1 cellular context compared by ENCODE assay signal in the genomic region with DNA sequence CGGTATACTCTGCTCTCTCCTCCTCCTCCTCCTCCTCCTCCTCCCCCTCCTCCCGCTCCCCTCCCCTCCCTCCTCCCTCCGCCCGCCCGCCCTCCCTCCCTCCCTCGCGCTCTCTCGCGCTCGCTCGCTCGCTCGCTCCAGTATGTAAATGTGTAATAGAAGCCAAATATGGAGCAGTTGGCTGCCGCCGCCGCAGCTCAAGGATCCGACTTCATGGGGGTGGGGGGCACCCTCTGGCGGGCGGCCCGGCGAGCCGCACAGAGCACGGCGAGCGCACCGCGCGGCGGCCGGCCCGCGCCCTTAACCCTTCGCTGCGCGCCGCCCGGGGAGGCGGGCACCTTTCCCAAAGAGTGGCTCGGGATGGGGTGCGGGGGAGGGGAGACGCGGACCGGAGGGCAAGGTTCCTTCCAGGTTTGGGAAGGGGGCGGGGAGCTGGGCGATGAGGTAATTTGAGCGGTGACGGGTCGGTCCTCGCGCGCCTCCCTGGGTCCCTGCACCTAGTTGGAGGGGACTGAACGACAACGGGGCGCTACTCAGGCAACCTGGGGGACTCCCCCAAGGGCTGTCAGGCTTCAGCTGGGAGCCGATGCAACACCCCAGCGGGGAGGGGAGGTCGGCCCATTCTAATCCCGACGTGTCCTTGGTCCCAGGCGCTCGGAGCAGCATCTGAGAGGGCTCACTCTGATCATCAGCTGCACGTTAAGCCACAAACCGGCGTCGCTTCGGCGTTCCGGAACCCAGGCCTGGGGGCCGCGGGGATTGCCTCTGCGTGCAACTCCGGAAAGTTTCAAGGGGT.
TF ChIP-seq lines count a peak whose summit lies in the region.

No MANE protein-coding gene starts in this region.

TF ChIP-seq in HEK293, 187 proteins besides CTCF, POLR2A, EP300 and RAD21 (continued from another document and continues in another):
- no peak for TF ChIP-seq PRDM6 (tag by site-specific recombination; IDR thresholded peaks at IDR 0.05)
- no peak for TF ChIP-seq ZNF26 (tag by site-specific recombination; IDR thresholded peaks at IDR 0.05)
- TF ChIP-seq ZNF777 (tag by site-specific recombination; IDR thresholded peaks at IDR 0.05; ENCODE audit: borderline replicate concordance): peak; percentile 42; the same call in 1 of the 2 replicates
- no peak for TF ChIP-seq ZNF416 (tag by site-specific recombination; IDR thresholded peaks at IDR 0.05)
- no peak for TF ChIP-seq ZNF350 (tag by site-specific recombination; IDR thresholded peaks at IDR 0.05)
- TF ChIP-seq ZSCAN4 (tag by site-specific recombination; IDR thresholded peaks at IDR 0.05): peak; percentile 12; the same call in 1 of the 2 replicates
- peak; percentile 98 for TF ChIP-seq GLIS2 (tag by site-specific recombination; IDR thresholded peaks at IDR 0.05)
- TF ChIP-seq ZNF768 (tag by site-specific recombination; IDR thresholded peaks at IDR 0.05): no peak
- TF ChIP-seq ZNF146 (tag by site-specific recombination; IDR thresholded peaks at IDR 0.05): no peak
- TF ChIP-seq ZNF747 (tag by site-specific recombination; IDR thresholded peaks at IDR 0.05): no peak
- peak; percentile 47; the same call in 1 of the 2 replicates for TF ChIP-seq ZNF76 (tag by site-specific recombination; IDR thresholded peaks at IDR 0.05; ENCODE audit: borderline replicate concordance, low read depth)
- no peak for TF ChIP-seq ZNF654 (tag by site-specific recombination; IDR thresholded peaks at IDR 0.05; ENCODE audit: low read depth)
- no peak for TF ChIP-seq ZNF571 (tag by site-specific recombination; IDR thresholded peaks at IDR 0.05)
- no peak for TF ChIP-seq ZNF624 (tag by site-specific recombination; IDR thresholded peaks at IDR 0.05)
- no peak for TF ChIP-seq ZNF404 (tag by site-specific recombination; IDR thresholded peaks at IDR 0.05)
- no peak for TF ChIP-seq ZNF837 (tag by site-specific recombination; IDR thresholded peaks at IDR 0.05)
- TF ChIP-seq PBX3 (CRISPR knock-in tag; IDR thresholded peaks at IDR 0.05): no peak
- TF ChIP-seq ZNF16 (tag by site-specific recombination; IDR thresholded peaks at IDR 0.05; ENCODE audit: low read depth): peak; percentile 48; the same call in 1 of the 2 replicates
- no peak for TF ChIP-seq YY2 (tag by site-specific recombination; IDR thresholded peaks at IDR 0.05)
- no peak for TF ChIP-seq ZNF366 (tag by site-specific recombination; conservative IDR thresholded peaks at IDR 0.05)
- TF ChIP-seq KLF9 (tag by site-specific recombination; IDR thresholded peaks at IDR 0.05; ENCODE audit: low read depth): peak; percentile 90
- TF ChIP-seq ZNF521 (tag by site-specific recombination; IDR thresholded peaks at IDR 0.05): no peak
- no peak for TF ChIP-seq ZNF266 (tag by site-specific recombination; IDR thresholded peaks at IDR 0.05; ENCODE audit: low read depth)
- TF ChIP-seq ZNF549 (tag by site-specific recombination; IDR thresholded peaks at IDR 0.05): no peak
- 0 out of 2 replicates have a peak, but pooled peaks have one; percentile 44 for TF ChIP-seq ZNF639 (tag by site-specific recombination; IDR thresholded peaks at IDR 0.05)
- no peak for TF ChIP-seq ZNF560 (tag by site-specific recombination; IDR thresholded peaks at IDR 0.05; ENCODE audit: borderline replicate concordance)
- TF ChIP-seq KLF1 (tag by site-specific recombination; IDR thresholded peaks at IDR 0.05): peak; percentile 62
- TF ChIP-seq, protein P1, sequence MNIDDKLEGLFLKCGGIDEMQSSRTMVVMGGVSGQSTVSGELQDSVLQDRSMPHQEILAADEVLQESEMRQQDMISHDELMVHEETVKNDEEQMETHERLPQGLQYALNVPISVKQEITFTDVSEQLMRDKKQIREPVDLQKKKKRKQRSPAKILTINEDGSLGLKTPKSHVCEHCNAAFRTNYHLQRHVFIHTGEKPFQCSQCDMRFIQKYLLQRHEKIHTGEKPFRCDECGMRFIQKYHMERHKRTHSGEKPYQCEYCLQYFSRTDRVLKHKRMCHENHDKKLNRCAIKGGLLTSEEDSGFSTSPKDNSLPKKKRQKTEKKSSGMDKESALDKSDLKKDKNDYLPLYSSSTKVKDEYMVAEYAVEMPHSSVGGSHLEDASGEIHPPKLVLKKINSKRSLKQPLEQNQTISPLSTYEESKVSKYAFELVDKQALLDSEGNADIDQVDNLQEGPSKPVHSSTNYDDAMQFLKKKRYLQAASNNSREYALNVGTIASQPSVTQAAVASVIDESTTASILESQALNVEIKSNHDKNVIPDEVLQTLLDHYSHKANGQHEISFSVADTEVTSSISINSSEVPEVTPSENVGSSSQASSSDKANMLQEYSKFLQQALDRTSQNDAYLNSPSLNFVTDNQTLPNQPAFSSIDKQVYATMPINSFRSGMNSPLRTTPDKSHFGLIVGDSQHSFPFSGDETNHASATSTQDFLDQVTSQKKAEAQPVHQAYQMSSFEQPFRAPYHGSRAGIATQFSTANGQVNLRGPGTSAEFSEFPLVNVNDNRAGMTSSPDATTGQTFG (tag by site-specific recombination; IDR thresholded peaks at IDR 0.05; ENCODE audit: borderline replicate concordance): no peak
- 0 out of 2 replicates have a peak, but pooled peaks have one; percentile 42 for TF ChIP-seq ZNF692 (tag by site-specific recombination; IDR thresholded peaks at IDR 0.05)
- TF ChIP-seq ZNF169 (tag by site-specific recombination; IDR thresholded peaks at IDR 0.05): no peak
- TF ChIP-seq ZNF2 (tag by site-specific recombination; IDR thresholded peaks at IDR 0.05): peak; percentile 70
- TF ChIP-seq, protein P2, sequence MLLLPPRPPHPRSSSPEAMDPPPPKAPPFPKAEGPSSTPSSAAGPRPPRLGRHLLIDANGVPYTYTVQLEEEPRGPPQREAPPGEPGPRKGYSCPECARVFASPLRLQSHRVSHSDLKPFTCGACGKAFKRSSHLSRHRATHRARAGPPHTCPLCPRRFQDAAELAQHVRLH (tag by site-specific recombination; IDR thresholded peaks at IDR 0.05): 0 out of 2 replicates have a peak, but pooled peaks have one; percentile 46
- TF ChIP-seq ZBTB7A (tag by site-specific recombination; IDR thresholded peaks at IDR 0.05; ENCODE audit: low read depth): 0 out of 2 replicates have a peak, but pooled peaks have one; percentile 70
- TF ChIP-seq ZNF140 (tag by site-specific recombination; IDR thresholded peaks at IDR 0.05): no peak
- no peak for TF ChIP-seq ZNF292 (tag by site-specific recombination; IDR thresholded peaks at IDR 0.05; ENCODE audit: borderline replicate concordance, low read depth)
- TF ChIP-seq, protein P3, sequence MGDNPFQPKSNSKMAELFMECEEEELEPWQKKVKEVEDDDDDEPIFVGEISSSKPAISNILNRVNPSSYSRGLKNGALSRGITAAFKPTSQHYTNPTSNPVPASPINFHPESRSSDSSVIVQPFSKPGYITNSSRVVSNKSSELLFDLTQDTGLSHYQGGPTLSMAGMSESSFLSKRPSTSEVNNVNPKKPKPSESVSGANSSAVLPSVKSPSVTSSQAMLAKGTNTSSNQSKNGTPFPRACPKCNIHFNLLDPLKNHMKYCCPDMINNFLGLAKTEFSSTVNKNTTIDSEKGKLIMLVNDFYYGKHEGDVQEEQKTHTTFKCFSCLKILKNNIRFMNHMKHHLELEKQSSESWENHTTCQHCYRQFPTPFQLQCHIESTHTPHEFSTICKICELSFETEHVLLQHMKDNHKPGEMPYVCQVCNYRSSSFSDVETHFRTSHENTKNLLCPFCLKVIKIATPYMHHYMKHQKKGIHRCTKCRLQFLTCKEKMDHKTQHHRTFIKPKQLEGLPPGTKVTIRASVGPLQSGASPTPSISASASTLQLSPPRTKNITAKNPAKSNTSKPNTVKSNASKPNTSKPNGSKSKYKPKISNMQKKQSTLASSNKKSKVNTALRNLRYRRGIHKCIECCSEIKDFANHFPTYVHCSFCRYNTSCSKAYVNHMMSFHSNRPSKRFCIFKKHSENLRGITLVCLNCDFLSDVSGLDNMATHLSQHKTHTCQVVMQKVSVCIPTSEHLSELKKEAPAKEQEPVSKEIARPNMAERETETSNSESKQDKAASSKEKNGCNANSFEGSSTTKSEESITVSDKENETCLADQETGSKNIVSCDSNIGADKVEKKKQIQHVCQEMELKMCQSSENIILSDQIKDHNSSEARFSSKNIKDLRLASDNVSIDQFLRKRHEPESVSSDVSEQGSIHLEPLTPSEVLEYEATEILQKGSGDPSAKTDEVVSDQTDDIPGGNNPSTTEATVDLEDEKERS (tag by site-specific recombination; IDR thresholded peaks at IDR 0.05): no peak
- no peak for TF ChIP-seq ZNF626 (tag by site-specific recombination; IDR thresholded peaks at IDR 0.05)
- 0 out of 2 replicates have a peak, but pooled peaks have one; percentile 58 for TF ChIP-seq REST (tag by site-specific recombination; IDR thresholded peaks at IDR 0.05)
